In the genomic region with DNA sequence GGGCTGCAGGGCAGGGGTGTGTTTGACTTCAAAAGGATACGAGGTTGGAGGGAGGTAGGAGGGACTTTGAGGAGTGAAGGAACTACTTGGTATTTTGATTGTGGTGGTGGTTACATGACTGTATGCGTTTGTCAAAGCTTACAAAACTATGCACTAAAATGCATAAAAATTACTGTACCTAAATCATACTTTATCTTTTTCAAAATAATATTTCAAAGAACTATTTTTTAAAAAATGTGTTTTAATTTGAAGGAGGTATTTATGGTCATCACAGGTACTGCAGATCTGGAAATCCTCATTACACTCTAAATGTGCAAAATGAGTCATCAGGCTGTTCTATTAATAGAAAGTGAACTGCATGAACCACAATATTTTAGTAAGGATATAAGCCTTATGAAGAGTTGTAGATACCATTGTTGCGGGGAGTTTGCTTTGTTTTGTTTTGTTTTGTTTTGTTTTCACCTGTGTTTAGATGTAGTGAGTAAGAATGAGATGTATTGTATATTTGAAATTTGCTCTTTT, we compare ENCODE assay signal across 8 cellular contexts.
DNase-seq lines count a peak whose midpoint lies in the region; ATAC-seq and TF ChIP-seq lines count a peak whose summit lies in the region.

No MANE protein-coding gene starts in this region.

- H3K9me3 ChIP-seq in OCI-LY3 (ENCODE audit: insufficient read depth, low read length): no peaks in the 10 kb centered on the region
- no peaks in the 10 kb centered on the region for H3K9me3 ChIP-seq in esophagus squamous epithelium
- H3K9me3 ChIP-seq in testis: no peaks in the 10 kb centered on the region

- no peaks in the 10 kb centered on the region for H4K20me1 ChIP-seq in OCI-LY3 (ENCODE audit: insufficient read depth, low read length)

- H3K36me3 ChIP-seq in OCI-LY3 (replicated peaks; ENCODE audit: low read depth, low read length) (no peaks in the 10 kb centered on the region), esophagus squamous epithelium (no peaks in the 10 kb centered on the region), testis (ENCODE audit: low read depth, missing control alignments) (no peaks in the 10 kb centered on the region)

- H3K27ac ChIP-seq in OCI-LY3 (ENCODE audit: low read length): no peak overlapping the region
- no peak overlapping the region for H3K27ac ChIP-seq in esophagus squamous epithelium
- H3K27ac ChIP-seq in testis: no peak overlapping the region

- H2AFZ ChIP-seq in OCI-LY3 (ENCODE audit: low read depth, low read length): no peak overlapping the region

- H3K79me2 ChIP-seq in OCI-LY3 (ENCODE audit: low read length): no peaks in the 10 kb centered on the region

- H3K4me1 ChIP-seq in OCI-LY3 (ENCODE audit: low read length): peaks cover 10% of the 10 kb centered on the region
- H3K4me1 ChIP-seq in esophagus squamous epithelium: peaks cover 0 to 6% (median 0%) of the 10 kb centered on the region in 3 donors
- no peaks in the 10 kb centered on the region for H3K4me1 ChIP-seq in testis

- intact Hi-C loops in esophagus squamous epithelium (cut with DNase I) (no loop called here), testis (cut with DNase I; ENCODE audit: low total_unique reads) (no loop called here)

- H3K4me3 ChIP-seq in OCI-LY3 (ENCODE audit: low read length) (no peak overlapping the region), esophagus squamous epithelium (no peak overlapping the region), testis (no peak overlapping the region)

- TF ChIP-seq CTCF in OCI-LY3 (IDR thresholded peaks at IDR 0.05; ENCODE audit: low read depth, low read length) (no peak), esophagus squamous epithelium (IDR thresholded peaks at IDR 0.05) (peak in 4 of 6 experiments; percentile 29 to 50 (median 42)), testis (IDR thresholded peaks at IDR 0.05) (peak; percentile 16 to 27 (median 22))

- no peak for DNase-seq in esophagus squamous epithelium (lab: John Stamatoyannopoulos, UW)
- DNase-seq in testis: no peak
- no peak for DNase-seq in germinal center (ENCODE audit: low spot score)
- DNase-seq in NCI-H82 treated with DMSO at 0.1 percent for 48 hours (lab: John Stamatoyannopoulos, UW; ENCODE audit: unreplicated experiment): no peak
- no peak for DNase-seq in activated T-cell treated with anti-CD3 and anti-CD28 coated beads for 4 hours

- TF ChIP-seq POLR2A in esophagus squamous epithelium (IDR thresholded peaks at IDR 0.05): no peak
- no peak for TF ChIP-seq POLR2A in testis (IDR thresholded peaks at IDR 0.05)

- H3K9ac ChIP-seq in OCI-LY3 (ENCODE audit: low read length): no peak overlapping the region

- WGBS in esophagus squamous epithelium, 2 donors: 24 to 30% methylated on average over 3 of the region's 3 CpGs
- 49 to 53% methylated on average over 3 of the region's 3 CpGs for WGBS in testis, 2 donors

- H3K4me2 ChIP-seq in OCI-LY3 (ENCODE audit: low read length): peak overlapping the region; percentile 44

- peaks cover 22% of the 10 kb centered on the region for H3K27me3 ChIP-seq in OCI-LY3 (ENCODE audit: low read depth, low read length)
- H3K27me3 ChIP-seq in esophagus squamous epithelium: no peaks in the 10 kb centered on the region
- no peaks in the 10 kb centered on the region for H3K27me3 ChIP-seq in testis

- ATAC-seq in GM18519 (IDR thresholded peaks at IDR 0.05; ENCODE audit: low FRiP score, unreplicated experiment) (peak; percentile 82), HG02623 (IDR thresholded peaks at IDR 0.05; ENCODE audit: unreplicated experiment) (peak; percentile 67)
